Comparison of ENCODE assay signal across 8 cellular contexts in genomic region chr12:120847392-120848157, GRCh38. TPM values are rescaled to one million over a fixed set of nuclear protein-coding genes. Genes with fewer than 3 reads are reported as not detected.
DNase-seq lines count a peak whose midpoint lies in the region; ATAC-seq, FAIRE-seq and TF ChIP-seq lines count a peak whose summit lies in the region.

No MANE protein-coding gene starts in this region.

- 79% methylated on average over 7 of the region's 7 CpGs for WGBS in hepatocyte (ENCODE audit: low lambda C conversion rate, missing lambda C conversion rate)

- FAIRE-seq in GM12892 (lab: Jason Lieb, UNC): peak; percentile 42

- TF ChIP-seq POLR2A in GM12892 (IDR thresholded peaks at IDR 0.05; ENCODE audit: low read depth, low read length): no peak

- TF ChIP-seq CTCF in foreskin keratinocyte (conservative IDR thresholded peaks at IDR 0.05) (no peak), hepatocyte (IDR thresholded peaks at IDR 0.05; ENCODE audit: poor library complexity) (no peak)

- no peak overlapping the region for H3K4me3 ChIP-seq in hepatocyte

- no peaks in the 10 kb centered on the region for H3K36me3 ChIP-seq in hepatocyte (replicated peaks; ENCODE audit: insufficient read depth, low read depth)

- H3K27ac ChIP-seq in foreskin keratinocyte (peak overlapping the region; percentile 41), hepatocyte (no peak overlapping the region)

- no peaks in the 10 kb centered on the region for H3K9me2 ChIP-seq in hepatocyte (replicated peaks; ENCODE audit: insufficient read depth)

- no peak overlapping the region for H2AFZ ChIP-seq in hepatocyte

- H4K20me1 ChIP-seq in hepatocyte (ENCODE audit: insufficient read depth, poor library complexity, severe bottlenecking): peaks cover 67% of the 10 kb centered on the region

- H3K9me3 ChIP-seq in hepatocyte (ENCODE audit: low read depth): no peaks in the 10 kb centered on the region

- H3K79me2 ChIP-seq in hepatocyte: peaks cover 90% of the 10 kb centered on the region

- H3K27me3 ChIP-seq in foreskin keratinocyte: no peaks in the 10 kb centered on the region
- no peaks in the 10 kb centered on the region for H3K27me3 ChIP-seq in hepatocyte

- no peak for DNase-seq in GM12892 (ENCODE audit: insufficient read length)
- DNase-seq in LoVo (ENCODE audit: low spot score): peak; percentile 28
- no peak for DNase-seq in foreskin keratinocyte
- DNase-seq in hepatocyte (ENCODE audit: low spot score): no peak
- no peak for DNase-seq in NCI-H774 (lab: John Stamatoyannopoulos, UW)
- DNase-seq in DMS153 (lab: John Stamatoyannopoulos, UW): no peak
- DNase-seq in NCI-H2196 (lab: John Stamatoyannopoulos, UW; ENCODE audit: unreplicated experiment): no peak

- ATAC-seq in GM21723 (IDR thresholded peaks at IDR 0.05; ENCODE audit: unreplicated experiment): peak; percentile 53
- ATAC-seq in foreskin keratinocyte: no peak

- no peak overlapping the region for H3K4me2 ChIP-seq in hepatocyte

- H3K4me1 ChIP-seq in foreskin keratinocyte: peaks cover 22% of the 10 kb centered on the region
- no peaks in the 10 kb centered on the region for H3K4me1 ChIP-seq in hepatocyte (ENCODE audit: insufficient read depth)

RNA-seq across cellular contexts. Expression of gene SPPL3, which starts 56.6 kb away (rescaled TPM):
- polyA plus RNA-seq in GM12892 (2012; ENCODE audit: missing spikeins): 9.9 TPM
- total RNA-seq in foreskin keratinocyte (21.4 and 23.1 TPM in 2 replicates), hepatocyte (20.0 and 28.9 TPM in 2 replicates)
- polyA plus RNA-seq in foreskin keratinocyte (27.9 and 29.8 TPM in 2 replicates), hepatocyte (67.3 and 67.5 TPM in 2 replicates)
